Comparison of ENCODE assay signal across 8 cellular contexts in genomic region chr10:132185601-132186487, GRCh38. TPM values are rescaled to one million over a fixed set of nuclear protein-coding genes. Genes with fewer than 3 reads are reported as not detected.
DNase-seq lines count a peak whose midpoint lies in the region; ATAC-seq and TF ChIP-seq lines count a peak whose summit lies in the region.

No MANE protein-coding gene starts in this region.

- CTCF ChIA-PET in MCF 10A (lab: Yijun Ruan, JAX) = no interaction called here

- no peaks in the 10 kb centered on the region for H3K36me3 Mint-ChIP-seq in MCF 10A (ENCODE audit: insufficient read depth, unreplicated experiment)

- H3K4me3 ChIP-seq in MM.1S (ENCODE audit: low read length) = no peak overlapping the region

- no peak overlapping the region for H2AFZ ChIP-seq in MM.1S (ENCODE audit: low read length)

- ATAC-seq in GM18870 (IDR thresholded peaks at IDR 0.05; ENCODE audit: unreplicated experiment) = no peak

- DNase-seq in T47D (ENCODE audit: low read depth in 1 of 2, low spot score in 1 of 2) (peak; percentile 80 to 88), MCF 10A (ENCODE audit: unreplicated experiment) (no peak), glomerular visceral epithelial cell (ENCODE audit: extremely low spot score) (peak; percentile 36), retina (peak; percentile 79), NK-92 (lab: John Stamatoyannopoulos, UW; ENCODE audit: unreplicated experiment) (no peak), MM.1S (no peak)
- peak; percentile 23 to 31 for DNase-seq in activated T-helper 1 cell treated with anti-CD3 and anti-CD28 coated beads, Interleukin-2, amount 50 U/mL, for 16 hours (ENCODE audit: low read depth in 1 of 2, low spot score in 1 of 2)

- intact Hi-C loops in MCF 10A (cut with micrococcal nuclease) = no loop called here

- H3K4me1 ChIP-seq in MM.1S (ENCODE audit: low read length) = no peaks in the 10 kb centered on the region

- peaks cover 29% of the 10 kb centered on the region for H3K27me3 Mint-ChIP-seq in MCF 10A (ENCODE audit: insufficient read depth, unreplicated experiment)

- H3K79me2 ChIP-seq in MM.1S (ENCODE audit: low read length) = no peaks in the 10 kb centered on the region

- no peaks in the 10 kb centered on the region for H3K9me3 ChIP-seq in MM.1S (replicated peaks; ENCODE audit: insufficient read depth, low read length)

- TF ChIP-seq CTCF in MCF 10A (IDR thresholded peaks at IDR 0.05; ENCODE audit: unreplicated experiment) (no peak), MM.1S (IDR thresholded peaks at IDR 0.05; ENCODE audit: low read length) (no peak)

- POLR2A ChIA-PET in MCF 10A (lab: Yijun Ruan, JAX) = no interaction called here

- no peak overlapping the region for H3K9ac ChIP-seq in MM.1S (ENCODE audit: low read length)

- BruUV-seq in MCF 10A (replicated peaks; lab: Mats Ljungman, UMichigan) = no TSS peak

- H3K4me1 Mint-ChIP-seq in MCF 10A (ENCODE audit: insufficient read depth, unreplicated experiment) = no peaks in the 10 kb centered on the region

- H4K20me1 ChIP-seq in MM.1S (ENCODE audit: insufficient read depth, low read length) = no peaks in the 10 kb centered on the region

- H3F3A ChIP-seq in MM.1S (ENCODE audit: insufficient read depth, low read length) = no peaks in the 10 kb centered on the region

- H3K4me2 ChIP-seq in MM.1S (ENCODE audit: low read depth, low read length) = no peak overlapping the region

- no peaks in the 10 kb centered on the region for H3K9me3 Mint-ChIP-seq in MCF 10A (ENCODE audit: unreplicated experiment)

- no peaks in the 10 kb centered on the region for H3K9me2 ChIP-seq in MM.1S (replicated peaks; ENCODE audit: insufficient read depth, low read length)

- peaks cover 31% of the 10 kb centered on the region for H3K27me3 ChIP-seq in MM.1S (replicated peaks; ENCODE audit: insufficient read depth, low read length)

- no peak overlapping the region for H3K27ac ChIP-seq in MM.1S (ENCODE audit: low read length)

- H3K27ac Mint-ChIP-seq in MCF 10A (ENCODE audit: low read depth, unreplicated experiment) = no peak overlapping the region

- H3K36me3 ChIP-seq in MM.1S (replicated peaks; ENCODE audit: insufficient read depth, low read length) = no peaks in the 10 kb centered on the region

- no peak overlapping the region for H3K4me3 Mint-ChIP-seq in MCF 10A (ENCODE audit: unreplicated experiment)

- in situ Hi-C loops in T47D (cut with HindIII; ENCODE audit: low pct_unique_long_range_greater_than_20kb, low sequenced_read_pairs) = no loop called here

RNA-seq across cellular contexts. Expression of gene DPYSL4, which starts 0.9 kb away (rescaled TPM):
- total RNA-seq in MCF 10A (2022) = 0.21 TPM in 1 of 2 replicates, not detected in the other

Comparison
In these comparisons a context has a peak if more than half of its experiments do, and no peak if none do; other contexts are left out.
1. DNase-seq: peak in T47D (2 of 2), activated T-helper 1 cell treated with anti-CD3 and anti-CD28 coated beads, Interleukin-2, amount 50 U/mL, for 16 hours (2 of 2), glomerular visceral epithelial cell (single experiment) and retina (single experiment); none in MCF 10A (single experiment), NK-92 (single experiment) and MM.1S (single experiment).